ENCODE assay signal across 11 cellular contexts in genomic region chr2:196783431-196784094, GRCh38. TPM values are rescaled to one million over a fixed set of nuclear protein-coding genes. Genes with fewer than 3 reads are reported as not detected.
DNase-seq lines count a peak whose midpoint lies in the region; ATAC-seq and TF ChIP-seq lines count a peak whose summit lies in the region.
"Had no signal": no experiment of that assay in that cellular context is flagged by ENCODE, and none has a peak within 500 bp of the region (broad histone marks: within the 10 kb centered on the region; RNA-seq: fewer than 3 reads in every experiment).

No MANE protein-coding gene starts in this region.

- TF ChIP-seq CTCF in MCF 10A (IDR thresholded peaks at IDR 0.05; ENCODE audit: unreplicated experiment) (no peak), breast epithelium (IDR thresholded peaks at IDR 0.05) (no peak), body of pancreas (IDR thresholded peaks at IDR 0.05) (no peak)

- BruUV-seq in MCF 10A (replicated peaks; lab: Mats Ljungman, UMichigan), result no TSS peak

- no peaks in the 10 kb centered on the region for H3K9me3 Mint-ChIP-seq in MCF 10A (ENCODE audit: unreplicated experiment)
- H3K9me3 Mint-ChIP-seq in stimulated activated naive CD8-positive, alpha-beta T cell treated with anti-CD3 and anti-CD28 coated beads, Interleukin-15, Interleukin-2, amounts not matched to agents 100 ng/mL and 50 ng/mL, for 24 hours, result no peaks in the 10 kb centered on the region

- H3K4me3 ChIP-seq in breast epithelium, result no peak overlapping the region
- H3K4me3 ChIP-seq in MG63, result no peak overlapping the region
- no peak overlapping the region for H3K4me3 ChIP-seq in body of pancreas
- H3K4me3 ChIP-seq: BLaER1 had no signal

- H3K4me1 ChIP-seq in breast epithelium (no peaks in the 10 kb centered on the region), body of pancreas (no peaks in the 10 kb centered on the region)
- H3K4me1 ChIP-seq: BLaER1 had no signal

- DNase-seq in MCF 10A (ENCODE audit: unreplicated experiment), result peak; percentile 54
- no peak for DNase-seq in breast epithelium (ENCODE audit: low spot score in 2 of 2)
- peak; percentile 77 for DNase-seq in MG63
- peak; percentile 39 for DNase-seq in epithelial cell of prostate (ENCODE audit: low read depth, low spot score)
- DNase-seq in NCI-H2029 (lab: John Stamatoyannopoulos, UW), result no peak
- no peak for DNase-seq in body of pancreas
- no peak for DNase-seq in NCI-H524 treated with DMSO at 0.1 percent for 48 hours (lab: John Stamatoyannopoulos, UW)
- DNase-seq: NCI-H1417 treated with DMSO at 0.1 percent for 48 hours had no signal

- no peaks in the 10 kb centered on the region for H3K36me3 ChIP-seq in breast epithelium
- peaks cover 72% of the 10 kb centered on the region for H3K36me3 ChIP-seq in MG63
- peaks cover 10 to 43% of the 10 kb centered on the region in 2 donors for H3K36me3 ChIP-seq in body of pancreas (replicated peaks in 1 of 2; ENCODE audit: insufficient read depth in 1 of 2, low read depth in 2 of 2)

- H3K27ac Mint-ChIP-seq in MCF 10A (ENCODE audit: low read depth, unreplicated experiment), result peak overlapping the region; percentile 16
- H3K27ac Mint-ChIP-seq in stimulated activated naive CD8-positive, alpha-beta T cell treated with anti-CD3 and anti-CD28 coated beads, Interleukin-15, Interleukin-2, amounts not matched to agents 100 ng/mL and 50 ng/mL, for 24 hours, result peak overlapping the region; percentile 71

- no peak overlapping the region for H3K4me3 Mint-ChIP-seq in MCF 10A (ENCODE audit: unreplicated experiment)
- H3K4me3 Mint-ChIP-seq in stimulated activated naive CD8-positive, alpha-beta T cell treated with anti-CD3 and anti-CD28 coated beads, Interleukin-15, Interleukin-2, amounts not matched to agents 100 ng/mL and 50 ng/mL, for 24 hours, result no peak overlapping the region

- TF ChIP-seq POLR2A in breast epithelium (IDR thresholded peaks at IDR 0.05) (no peak), body of pancreas (IDR thresholded peaks at IDR 0.05) (no peak)

- H3K4me1 Mint-ChIP-seq in MCF 10A (ENCODE audit: insufficient read depth, unreplicated experiment), result peaks cover 8% of the 10 kb centered on the region
- peaks cover 15% of the 10 kb centered on the region for H3K4me1 Mint-ChIP-seq in stimulated activated naive CD8-positive, alpha-beta T cell treated with anti-CD3 and anti-CD28 coated beads, Interleukin-15, Interleukin-2, amounts not matched to agents 100 ng/mL and 50 ng/mL, for 24 hours (ENCODE audit: low read depth)

- intact Hi-C loops in MCF 10A (cut with micrococcal nuclease), result no loop called here
- intact Hi-C loops in breast epithelium (cut with DNase I; ENCODE audit: low total_unique reads), result no loop called here
- intact Hi-C loops in body of pancreas (cut with DNase I), result no loop called here

- H3K27me3 ChIP-seq in breast epithelium (no peaks in the 10 kb centered on the region), MG63 (no peaks in the 10 kb centered on the region), body of pancreas (no peaks in the 10 kb centered on the region)
- H3K27me3 ChIP-seq: BLaER1 had no signal

- CTCF ChIA-PET in MCF 10A (lab: Yijun Ruan, JAX), result no interaction called here

- H3K27me3 Mint-ChIP-seq in MCF 10A (ENCODE audit: insufficient read depth, unreplicated experiment), result no peaks in the 10 kb centered on the region
- H3K27me3 Mint-ChIP-seq in stimulated activated naive CD8-positive, alpha-beta T cell treated with anti-CD3 and anti-CD28 coated beads, Interleukin-15, Interleukin-2, amounts not matched to agents 100 ng/mL and 50 ng/mL, for 24 hours, result no peaks in the 10 kb centered on the region

- WGBS in body of pancreas, 2 donors, result 95 to 96% methylated on average over 4 of the region's 4 CpGs

- no peaks in the 10 kb centered on the region for H3K9me3 ChIP-seq in breast epithelium
- no peaks in the 10 kb centered on the region for H3K9me3 ChIP-seq in MG63
- H3K9me3 ChIP-seq in body of pancreas, result no peaks in the 10 kb centered on the region
- H3K9me3 ChIP-seq: BLaER1 had no signal

- no peak overlapping the region for H3K27ac ChIP-seq in breast epithelium
- no peak overlapping the region for H3K27ac ChIP-seq in epithelial cell of prostate
- no peak overlapping the region for H3K27ac ChIP-seq in body of pancreas
- H3K27ac ChIP-seq: BLaER1 had no signal

- ATAC-seq in body of pancreas, result no peak

- peaks cover 38% of the 10 kb centered on the region for H3K36me3 Mint-ChIP-seq in MCF 10A (ENCODE audit: insufficient read depth, unreplicated experiment)
- peaks cover 48% of the 10 kb centered on the region for H3K36me3 Mint-ChIP-seq in stimulated activated naive CD8-positive, alpha-beta T cell treated with anti-CD3 and anti-CD28 coated beads, Interleukin-15, Interleukin-2, amounts not matched to agents 100 ng/mL and 50 ng/mL, for 24 hours (ENCODE audit: low read depth)

- POLR2A ChIA-PET in MCF 10A (lab: Yijun Ruan, JAX), result no interaction called here

RNA-seq across cellular contexts. Expression of gene GTF3C3, which starts 15.9 kb away (rescaled TPM):
- total RNA-seq in MCF 10A (2022), result 37.2 and 59.3 TPM in 2 replicates
- 10 to 100 TPM; 27.5 to 57.4 (median 48.2) TPM for total RNA-seq in breast epithelium
- 32.4 and 43.3 TPM in 2 replicates for total RNA-seq in MG63 (2014; rRNA removed; shearing (Covaris generic); ENCODE audit: low replicate concordance)
- total RNA-seq in body of pancreas, result 10 to 100 TPM; 12.9 to 23.6 TPM

RNA-seq across cellular contexts. Expression of gene C2orf66, which starts 25.6 kb away (rescaled TPM):
- total RNA-seq in MCF 10A (2022) (0.61 and 0.98 TPM in 2 replicates), breast epithelium (1 to 10 TPM in 1 of 3 donors, not detected in 2; 1.2 TPM), body of pancreas (under 1 TPM; 0.33 to 0.78 TPM)
- total RNA-seq in MG63 (2014; rRNA removed; shearing (Covaris generic); ENCODE audit: low replicate concordance), result not detected in 2 replicates
- total RNA-seq: posterior vena cava had no signal

Comparison
In these comparisons a context has a peak if more than half of its experiments do, and no peak if none do; other contexts are left out.
1. DNase-seq: peak in MCF 10A (single experiment), MG63 (single experiment) and epithelial cell of prostate (single experiment); none in breast epithelium (0 of 2), NCI-H2029 (single experiment), body of pancreas (0 of 4) and NCI-H524 treated with DMSO at 0.1 percent for 48 hours (single experiment).